ENCODE assay signal across 1 cellular context in genomic region chr7:139835848-139836247, GRCh38. TPM values are rescaled to one million over a fixed set of nuclear protein-coding genes. Genes with fewer than 3 reads are reported as not detected.
"Had no signal": no experiment of that assay in that cellular context is flagged by ENCODE, and none has a peak within 500 bp of the region (broad histone marks: within the 10 kb centered on the region; RNA-seq: fewer than 3 reads in every experiment).

No MANE protein-coding gene starts in this region.

RNA-seq across cellular contexts. Expression of gene TBXAS1, which starts 6.8 kb away (rescaled TPM):
- total RNA-seq: fibroblast of villous mesenchyme had no signal
